16 cellular contexts compared by ENCODE assay signal in genomic region chr5:138606378-138606777, GRCh38.
"Had no signal": no experiment of that assay in that cellular context is flagged by ENCODE, and none has a peak within 500 bp of the region (broad histone marks: within the 10 kb centered on the region; RNA-seq: fewer than 3 reads in every experiment).

No MANE protein-coding gene starts in this region.

- H3K27ac Mint-ChIP-seq: activated B cell treated with CpG ODN at 0.5 μM for 24 hours; activated naive CD4-positive, alpha-beta T cell treated with anti-CD3 and anti-CD28 coated beads, Interleukin-2, amount 50 U/mL, for 72 hours; activated T-cell treated with anti-CD3 and anti-CD28 coated beads, Interleukin-2, amount 50 U/mL, for 72 hours; effector memory CD8-positive, alpha-beta T cell; naive thymus-derived CD8-positive, alpha-beta T cell; stimulated activated memory B cell treated with anti-CD40 and anti-IgM and Interleukin-4, amounts not matched to agents 10 μg/mL and 1 μg/mL and 100 μg/mL, for 72 hours had no signal

- H3K27me3 ChIP-seq: body of pancreas had no signal

- H3K9me3 Mint-ChIP-seq: activated B cell treated with CpG ODN at 0.5 μM for 24 hours; activated naive CD4-positive, alpha-beta T cell treated with anti-CD3 and anti-CD28 coated beads, Interleukin-2, amount 50 U/mL, for 72 hours; activated T-cell treated with anti-CD3 and anti-CD28 coated beads, Interleukin-2, amount 50 U/mL, for 72 hours; central memory CD8-positive, alpha-beta T cell; effector memory CD8-positive, alpha-beta T cell; naive thymus-derived CD8-positive, alpha-beta T cell; stimulated activated memory B cell treated with anti-CD40 and anti-IgM and Interleukin-4, amounts not matched to agents 10 μg/mL and 1 μg/mL and 100 μg/mL, for 72 hours had no signal

- H3K4me3 Mint-ChIP-seq: activated B cell treated with CpG ODN at 0.5 μM for 24 hours; activated T-cell treated with anti-CD3 and anti-CD28 coated beads, Interleukin-2, amount 50 U/mL, for 72 hours; central memory CD8-positive, alpha-beta T cell; effector memory CD8-positive, alpha-beta T cell; naive thymus-derived CD8-positive, alpha-beta T cell; stimulated activated memory B cell treated with anti-CD40 and anti-IgM and Interleukin-4, amounts not matched to agents 10 μg/mL and 1 μg/mL and 100 μg/mL, for 72 hours had no signal

- H3K27ac ChIP-seq: body of pancreas, psoas muscle, tibial artery had no signal

- DNase-seq: activated B cell treated with CpG ODN at 0.5 μM for 24 hours; activated CD4-positive, alpha-beta T cell treated with anti-CD3 and anti-CD28 coated beads for 48 hours; activated CD8-positive, alpha-beta memory T cell treated with anti-CD3 and anti-CD28 coated beads, Interleukin-2, amount 50 U/mL, for 48 hours; activated gamma-delta T cell; activated T-cell treated with anti-CD3 and anti-CD28 coated beads, Interleukin-2, amount 50 U/mL, for 72 hours; amygdala; body of pancreas; effector memory CD8-positive, alpha-beta T cell; left cardiac atrium; naive thymus-derived CD8-positive, alpha-beta T cell; psoas muscle; stimulated activated CD4-positive, alpha-beta T cell treated with anti-CD3 and anti-CD28 coated beads, Interleukin-2, amount 100 ng/mL, for 48 hours had no signal

- ATAC-seq: activated naive CD4-positive, alpha-beta T cell treated with anti-CD3 and anti-CD28 coated beads, Interleukin-2, amount 50 U/mL, for 72 hours; activated T-cell treated with anti-CD3 and anti-CD28 coated beads, Interleukin-2, amount 50 U/mL, for 72 hours; body of pancreas; effector memory CD8-positive, alpha-beta T cell; left cardiac atrium; naive thymus-derived CD8-positive, alpha-beta T cell; psoas muscle; stimulated activated memory B cell treated with anti-CD40 and anti-IgM and Interleukin-4, amounts not matched to agents 10 μg/mL and 1 μg/mL and 100 μg/mL, for 72 hours had no signal

- H3K4me3 ChIP-seq: body of pancreas, psoas muscle, tibial artery had no signal

- H3K36me3 Mint-ChIP-seq: activated naive CD4-positive, alpha-beta T cell treated with anti-CD3 and anti-CD28 coated beads, Interleukin-2, amount 50 U/mL, for 72 hours; naive thymus-derived CD8-positive, alpha-beta T cell; stimulated activated memory B cell treated with anti-CD40 and anti-IgM and Interleukin-4, amounts not matched to agents 10 μg/mL and 1 μg/mL and 100 μg/mL, for 72 hours had no signal

- H3K4me1 ChIP-seq: psoas muscle had no signal

- H3K36me3 ChIP-seq: tibial artery had no signal

- H3K9me3 ChIP-seq: body of pancreas, psoas muscle, tibial artery had no signal
